Comparison of ENCODE assay signal across 16 cellular contexts in the genomic region with DNA sequence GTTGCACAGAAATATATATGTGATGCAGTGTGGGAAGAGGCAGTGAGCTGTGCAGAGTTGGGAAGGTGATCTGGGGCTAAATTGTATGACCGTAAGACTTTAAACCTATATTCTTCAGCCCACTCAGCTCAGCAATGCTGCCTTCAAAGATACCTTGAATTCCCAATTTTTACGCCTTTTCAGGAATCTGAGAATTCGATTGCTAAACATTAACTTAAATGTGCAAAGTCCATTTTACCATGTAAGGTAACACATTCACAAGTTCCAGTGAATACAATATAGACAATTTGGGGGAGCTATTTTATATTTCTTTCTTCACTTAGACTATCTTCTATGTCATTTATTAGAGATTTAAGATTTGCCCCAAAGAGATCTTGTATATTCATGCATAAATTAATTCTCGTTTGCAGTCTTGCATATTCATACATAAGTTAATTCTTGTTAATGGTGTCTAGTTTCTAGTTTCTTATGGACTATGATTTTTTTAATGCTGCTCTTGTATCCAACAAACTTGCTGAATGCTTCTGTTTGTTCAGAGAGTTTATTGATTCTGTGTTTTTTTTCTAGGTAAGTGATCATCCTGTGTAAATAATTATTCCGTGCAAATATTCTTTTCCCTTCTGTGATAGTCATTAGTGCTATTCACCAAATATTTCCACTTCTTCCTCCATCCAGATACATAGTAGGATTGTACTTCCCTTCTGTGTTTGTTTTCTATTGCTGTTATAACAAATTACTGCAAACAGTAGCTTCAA. TPM values are rescaled to one million over a fixed set of nuclear protein-coding genes. Genes with fewer than 3 reads are reported as not detected.
DNase-seq lines count a peak whose midpoint lies in the region; ATAC-seq and TF ChIP-seq lines count a peak whose summit lies in the region.
"Had no signal": no experiment of that assay in that cellular context is flagged by ENCODE, and none has a peak within 500 bp of the region (broad histone marks: within the 10 kb centered on the region; RNA-seq: fewer than 3 reads in every experiment).

No MANE protein-coding gene starts in this region.

- H2AFZ ChIP-seq in hepatocyte, result no peak overlapping the region

- peaks cover 18% of the 10 kb centered on the region for H3K4me1 ChIP-seq in hepatocyte (ENCODE audit: insufficient read depth)
- H3K4me1 ChIP-seq: BLaER1 treated with 17β-estradiol and CSF1 and Interleukin-3, amounts not matched to agents 10 nM and 100 nM; HAP-1 had no signal

- no peaks in the 10 kb centered on the region for H3K79me2 ChIP-seq in hepatocyte

- H3K9me3 Mint-ChIP-seq in nephron, result peaks cover 5% of the 10 kb centered on the region

- no peaks in the 10 kb centered on the region for H4K20me1 ChIP-seq in hepatocyte (ENCODE audit: insufficient read depth, poor library complexity, severe bottlenecking)
- H4K20me1 ChIP-seq: BLaER1 treated with 17β-estradiol and CSF1 and Interleukin-3, amounts not matched to agents 10 nM and 100 nM had no signal

- no peaks in the 10 kb centered on the region for H3K4me1 Mint-ChIP-seq in nephron
- H3K4me1 Mint-ChIP-seq: CD4-positive, CD25-positive, alpha-beta regulatory T cell had no signal

- peak overlapping the region; percentile 49 for H3K4me2 ChIP-seq in hepatocyte
- H3K4me2 ChIP-seq: BLaER1 treated with 17β-estradiol and CSF1 and Interleukin-3, amounts not matched to agents 10 nM and 100 nM had no signal

- H3K36me3 Mint-ChIP-seq in nephron (ENCODE audit: low read depth), result no peaks in the 10 kb centered on the region
- H3K36me3 Mint-ChIP-seq: CD4-positive, CD25-positive, alpha-beta regulatory T cell had no signal

- no peaks in the 10 kb centered on the region for H3K27me3 ChIP-seq in hepatocyte
- H3K27me3 ChIP-seq: BLaER1 treated with 17β-estradiol and CSF1 and Interleukin-3, amounts not matched to agents 10 nM and 100 nM had no signal

- H3K27ac ChIP-seq in hepatocyte, result peak overlapping the region; percentile 59
- H3K27ac ChIP-seq: BLaER1 treated with 17β-estradiol and CSF1 and Interleukin-3, amounts not matched to agents 10 nM and 100 nM had no signal

- no peaks in the 10 kb centered on the region for H3K9me2 ChIP-seq in hepatocyte (replicated peaks; ENCODE audit: insufficient read depth)

- no peaks in the 10 kb centered on the region for H3K9me3 ChIP-seq in hepatocyte (ENCODE audit: low read depth)
- H3K9me3 ChIP-seq: HAP-1 had no signal

- WGBS in hepatocyte (ENCODE audit: low lambda C conversion rate, missing lambda C conversion rate), result 73% methylated on average over 5 of the region's 5 CpGs

- no peaks in the 10 kb centered on the region for H3K36me3 ChIP-seq in hepatocyte (replicated peaks; ENCODE audit: insufficient read depth, low read depth)
- H3K36me3 ChIP-seq: BLaER1 treated with 17β-estradiol and CSF1 and Interleukin-3, amounts not matched to agents 10 nM and 100 nM; HAP-1 had no signal

- peak; percentile 39 for DNase-seq in NCI-H748 (lab: John Stamatoyannopoulos, UW; ENCODE audit: unreplicated experiment)
- DNase-seq in NCI-H748 treated with DMSO at 0.1 percent for 48 hours (lab: John Stamatoyannopoulos, UW), result no peak
- DNase-seq in NCI-H69 (lab: John Stamatoyannopoulos, UW), result peak; percentile 16
- DNase-seq in hepatocyte (ENCODE audit: low spot score), result no peak
- no peak for DNase-seq in cerebellum (ENCODE audit: low spot score)
- no peak for DNase-seq in DMS 273 (lab: John Stamatoyannopoulos, UW; ENCODE audit: unreplicated experiment)
- DNase-seq: 8988T; AML-193; CD4-positive, CD25-positive, alpha-beta regulatory T cell; DMS 273 treated with DMSO at 0.1 percent for 48 hours; DMS79 treated with DMSO at 0.1 percent for 48 hours; EL had no signal

- peak overlapping the region in 2 of 3 experiments; percentile 23 to 36 for H3K27ac Mint-ChIP-seq in nephron
- H3K27ac Mint-ChIP-seq: CD4-positive, CD25-positive, alpha-beta regulatory T cell had no signal

- ATAC-seq in esophagus mucosa, result no peak

- H3K4me3 ChIP-seq in hepatocyte, result no peak overlapping the region
- H3K4me3 ChIP-seq: BLaER1 treated with 17β-estradiol and CSF1 and Interleukin-3, amounts not matched to agents 10 nM and 100 nM; HAP-1 had no signal

- H3K4me3 Mint-ChIP-seq in nephron, result no peak overlapping the region
- H3K4me3 Mint-ChIP-seq: CD4-positive, CD25-positive, alpha-beta regulatory T cell had no signal

- H3K27me3 Mint-ChIP-seq in nephron (ENCODE audit: low read depth), result no peaks in the 10 kb centered on the region

- no peak for TF ChIP-seq CTCF in hepatocyte (IDR thresholded peaks at IDR 0.05; ENCODE audit: poor library complexity)
- no peak for TF ChIP-seq CTCF in nephron (IDR thresholded peaks at IDR 0.05; ENCODE audit: unreplicated experiment in 3 of 3)

RNA-seq across cellular contexts. Expression of a gene that starts 35.9 kb away (rescaled TPM):
- total RNA-seq in hepatocyte, result not detected in 2 replicates
- polyA plus RNA-seq in hepatocyte, result 0.56 TPM in 1 of 2 replicates, not detected in the other
- total RNA-seq in esophagus mucosa, result not detected
- total RNA-seq in cerebellum, result not detected
- total RNA-seq: CD4-positive, CD25-positive, alpha-beta regulatory T cell had no signal
- polyA plus RNA-seq: CD4-positive, CD25-positive, alpha-beta regulatory T cell had no signal

Comparison
In these comparisons a context has a peak if more than half of its experiments do, and no peak if none do; other contexts are left out.
1. DNase-seq: peak in NCI-H748 (single experiment) and NCI-H69 (single experiment); none in NCI-H748 treated with DMSO at 0.1 percent for 48 hours (single experiment), hepatocyte (single experiment), cerebellum (single experiment) and DMS 273 (single experiment).